In the genomic region with DNA sequence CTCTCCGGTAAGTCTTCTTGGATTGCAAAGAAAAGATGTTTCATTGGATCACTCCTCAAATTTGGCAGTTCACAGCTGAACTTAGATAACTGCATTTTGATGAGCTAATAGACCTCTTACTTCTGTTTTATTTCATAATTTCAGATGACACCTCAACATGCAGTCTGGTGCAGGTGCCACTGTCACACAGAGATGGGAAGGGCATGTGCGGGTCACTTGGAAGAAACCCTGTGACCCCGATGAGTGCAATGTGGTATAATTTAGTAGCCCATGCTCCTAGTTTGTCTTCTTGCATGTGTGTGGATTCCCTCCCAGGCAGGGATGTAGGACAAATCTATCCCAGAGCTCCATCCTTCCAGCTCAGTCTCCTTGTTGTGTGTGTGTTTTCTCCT, we compare ENCODE assay signal across 1 cellular context.
TF ChIP-seq lines count a peak whose summit lies in the region.

No MANE protein-coding gene starts in this region.

TF ChIP-seq in GM12878, 131 proteins besides CTCF, POLR2A, EP300 and RAD21 (continued from another document):
- no peak for TF ChIP-seq SKIL (IDR thresholded peaks at IDR 0.05; ENCODE audit: low read depth, poor library complexity, severe bottlenecking)
- TF ChIP-seq, protein P1, sequence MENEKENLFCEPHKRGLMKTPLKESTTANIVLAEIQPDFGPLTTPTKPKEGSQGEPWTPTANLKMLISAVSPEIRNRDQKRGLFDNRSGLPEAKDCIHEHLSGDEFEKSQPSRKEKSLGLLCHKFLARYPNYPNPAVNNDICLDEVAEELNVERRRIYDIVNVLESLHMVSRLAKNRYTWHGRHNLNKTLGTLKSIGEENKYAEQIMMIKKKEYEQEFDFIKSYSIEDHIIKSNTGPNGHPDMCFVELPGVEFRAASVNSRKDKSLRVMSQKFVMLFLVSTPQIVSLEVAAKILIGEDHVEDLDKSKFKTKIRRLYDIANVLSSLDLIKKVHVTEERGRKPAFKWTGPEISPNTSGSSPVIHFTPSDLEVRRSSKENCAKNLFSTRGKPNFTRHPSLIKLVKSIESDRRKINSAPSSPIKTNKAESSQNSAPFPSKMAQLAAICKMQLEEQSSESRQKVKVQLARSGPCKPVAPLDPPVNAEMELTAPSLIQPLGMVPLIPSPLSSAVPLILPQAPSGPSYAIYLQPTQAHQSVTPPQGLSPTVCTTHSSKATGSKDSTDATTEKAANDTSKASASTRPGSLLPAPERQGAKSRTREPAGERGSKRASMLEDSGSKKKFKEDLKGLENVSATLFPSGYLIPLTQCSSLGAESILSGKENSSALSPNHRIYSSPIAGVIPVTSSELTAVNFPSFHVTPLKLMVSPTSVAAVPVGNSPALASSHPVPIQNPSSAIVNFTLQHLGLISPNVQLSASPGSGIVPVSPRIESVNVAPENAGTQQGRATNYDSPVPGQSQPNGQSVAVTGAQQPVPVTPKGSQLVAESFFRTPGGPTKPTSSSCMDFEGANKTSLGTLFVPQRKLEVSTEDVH (IDR thresholded peaks at IDR 0.05; ENCODE audit: low read depth, partially characterized antibody), result no peak
- no peak for TF ChIP-seq MEF2B (IDR thresholded peaks at IDR 0.05; ENCODE audit: partially characterized antibody, poor library complexity, severe bottlenecking)
- TF ChIP-seq ESRRA (IDR thresholded peaks at IDR 0.05; ENCODE audit: low read length), result no peak
- TF ChIP-seq ASH2L (IDR thresholded peaks at IDR 0.05; ENCODE audit: borderline replicate concordance, low read depth), result no peak
- no peak for TF ChIP-seq ZBED1 (IDR thresholded peaks at IDR 0.05; ENCODE audit: borderline replicate concordance)
- TF ChIP-seq EGR1 (IDR thresholded peaks at IDR 0.05; ENCODE audit: borderline replicate concordance in 1 of 2, low read depth in 2 of 2, low read length in 2 of 2), result no peak
